ENCODE assay signal across 1 cellular context in the genomic region with DNA sequence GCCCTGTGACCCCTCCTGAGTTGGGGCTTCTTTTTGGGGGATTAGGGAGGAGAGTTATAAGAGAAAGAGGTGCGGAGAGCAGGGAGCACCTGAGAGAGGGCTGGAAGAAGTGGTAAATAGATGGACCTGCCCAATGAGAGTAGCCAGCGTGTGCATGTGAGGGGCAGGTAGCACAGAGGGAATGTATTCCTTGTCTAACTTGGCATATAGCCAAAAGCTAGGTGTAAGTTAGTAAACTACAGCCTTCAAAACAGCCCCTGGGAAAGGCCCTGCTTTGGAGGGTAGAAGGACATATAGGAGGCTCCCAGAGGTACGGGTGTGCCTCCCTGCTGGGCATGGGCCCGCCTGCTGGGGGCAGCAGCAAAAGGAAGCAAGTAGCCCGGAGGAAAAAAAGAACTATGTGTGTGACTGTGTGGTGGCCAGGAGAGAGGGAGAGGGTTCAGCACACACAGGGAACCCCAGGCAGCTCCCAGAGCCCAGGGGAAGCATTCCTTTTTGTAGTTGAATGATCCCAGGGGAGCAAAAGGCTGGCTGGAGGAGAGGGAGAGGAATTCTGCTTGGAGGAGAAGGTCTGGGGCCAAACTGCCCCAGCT.
TF ChIP-seq lines count a peak whose summit lies in the region.

No MANE protein-coding gene starts in this region.

TF ChIP-seq in HCT116, 20 proteins besides CTCF, POLR2A, EP300 and RAD21 (continued from another document):
- TF ChIP-seq, protein P1, sequence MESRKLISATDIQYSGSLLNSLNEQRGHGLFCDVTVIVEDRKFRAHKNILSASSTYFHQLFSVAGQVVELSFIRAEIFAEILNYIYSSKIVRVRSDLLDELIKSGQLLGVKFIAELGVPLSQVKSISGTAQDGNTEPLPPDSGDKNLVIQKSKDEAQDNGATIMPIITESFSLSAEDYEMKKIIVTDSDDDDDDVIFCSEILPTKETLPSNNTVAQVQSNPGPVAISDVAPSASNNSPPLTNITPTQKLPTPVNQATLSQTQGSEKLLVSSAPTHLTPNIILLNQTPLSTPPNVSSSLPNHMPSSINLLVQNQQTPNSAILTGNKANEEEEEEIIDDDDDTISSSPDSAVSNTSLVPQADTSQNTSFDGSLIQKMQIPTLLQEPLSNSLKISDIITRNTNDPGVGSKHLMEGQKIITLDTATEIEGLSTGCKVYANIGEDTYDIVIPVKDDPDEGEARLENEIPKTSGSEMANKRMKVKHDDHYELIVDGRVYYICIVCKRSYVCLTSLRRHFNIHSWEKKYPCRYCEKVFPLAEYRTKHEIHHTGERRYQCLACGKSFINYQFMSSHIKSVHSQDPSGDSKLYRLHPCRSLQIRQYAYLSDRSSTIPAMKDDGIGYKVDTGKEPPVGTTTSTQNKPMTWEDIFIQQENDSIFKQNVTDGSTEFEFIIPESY (IDR thresholded peaks at IDR 0.05; ENCODE audit: extremely low read depth, insufficient replicate concordance, low read length): no peak
- TF ChIP-seq YY1 (IDR thresholded peaks at IDR 0.05; ENCODE audit: extremely low read depth, insufficient replicate concordance, low read depth, low read length) (no peak), FOSL1 (IDR thresholded peaks at IDR 0.05; ENCODE audit: low read depth) (no peak), SRF (IDR thresholded peaks at IDR 0.05; ENCODE audit: low read depth) (no peak), ELF1 (IDR thresholded peaks at IDR 0.05; ENCODE audit: borderline replicate concordance, low read depth) (no peak)
- TF ChIP-seq, protein P2, sequence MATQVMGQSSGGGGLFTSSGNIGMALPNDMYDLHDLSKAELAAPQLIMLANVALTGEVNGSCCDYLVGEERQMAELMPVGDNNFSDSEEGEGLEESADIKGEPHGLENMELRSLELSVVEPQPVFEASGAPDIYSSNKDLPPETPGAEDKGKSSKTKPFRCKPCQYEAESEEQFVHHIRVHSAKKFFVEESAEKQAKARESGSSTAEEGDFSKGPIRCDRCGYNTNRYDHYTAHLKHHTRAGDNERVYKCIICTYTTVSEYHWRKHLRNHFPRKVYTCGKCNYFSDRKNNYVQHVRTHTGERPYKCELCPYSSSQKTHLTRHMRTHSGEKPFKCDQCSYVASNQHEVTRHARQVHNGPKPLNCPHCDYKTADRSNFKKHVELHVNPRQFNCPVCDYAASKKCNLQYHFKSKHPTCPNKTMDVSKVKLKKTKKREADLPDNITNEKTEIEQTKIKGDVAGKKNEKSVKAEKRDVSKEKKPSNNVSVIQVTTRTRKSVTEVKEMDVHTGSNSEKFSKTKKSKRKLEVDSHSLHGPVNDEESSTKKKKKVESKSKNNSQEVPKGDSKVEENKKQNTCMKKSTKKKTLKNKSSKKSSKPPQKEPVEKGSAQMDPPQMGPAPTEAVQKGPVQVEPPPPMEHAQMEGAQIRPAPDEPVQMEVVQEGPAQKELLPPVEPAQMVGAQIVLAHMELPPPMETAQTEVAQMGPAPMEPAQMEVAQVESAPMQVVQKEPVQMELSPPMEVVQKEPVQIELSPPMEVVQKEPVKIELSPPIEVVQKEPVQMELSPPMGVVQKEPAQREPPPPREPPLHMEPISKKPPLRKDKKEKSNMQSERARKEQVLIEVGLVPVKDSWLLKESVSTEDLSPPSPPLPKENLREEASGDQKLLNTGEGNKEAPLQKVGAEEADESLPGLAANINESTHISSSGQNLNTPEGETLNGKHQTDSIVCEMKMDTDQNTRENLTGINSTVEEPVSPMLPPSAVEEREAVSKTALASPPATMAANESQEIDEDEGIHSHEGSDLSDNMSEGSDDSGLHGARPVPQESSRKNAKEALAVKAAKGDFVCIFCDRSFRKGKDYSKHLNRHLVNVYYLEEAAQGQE (IDR thresholded peaks at IDR 0.05; ENCODE audit: low read depth): no peak
